In the genomic region with DNA sequence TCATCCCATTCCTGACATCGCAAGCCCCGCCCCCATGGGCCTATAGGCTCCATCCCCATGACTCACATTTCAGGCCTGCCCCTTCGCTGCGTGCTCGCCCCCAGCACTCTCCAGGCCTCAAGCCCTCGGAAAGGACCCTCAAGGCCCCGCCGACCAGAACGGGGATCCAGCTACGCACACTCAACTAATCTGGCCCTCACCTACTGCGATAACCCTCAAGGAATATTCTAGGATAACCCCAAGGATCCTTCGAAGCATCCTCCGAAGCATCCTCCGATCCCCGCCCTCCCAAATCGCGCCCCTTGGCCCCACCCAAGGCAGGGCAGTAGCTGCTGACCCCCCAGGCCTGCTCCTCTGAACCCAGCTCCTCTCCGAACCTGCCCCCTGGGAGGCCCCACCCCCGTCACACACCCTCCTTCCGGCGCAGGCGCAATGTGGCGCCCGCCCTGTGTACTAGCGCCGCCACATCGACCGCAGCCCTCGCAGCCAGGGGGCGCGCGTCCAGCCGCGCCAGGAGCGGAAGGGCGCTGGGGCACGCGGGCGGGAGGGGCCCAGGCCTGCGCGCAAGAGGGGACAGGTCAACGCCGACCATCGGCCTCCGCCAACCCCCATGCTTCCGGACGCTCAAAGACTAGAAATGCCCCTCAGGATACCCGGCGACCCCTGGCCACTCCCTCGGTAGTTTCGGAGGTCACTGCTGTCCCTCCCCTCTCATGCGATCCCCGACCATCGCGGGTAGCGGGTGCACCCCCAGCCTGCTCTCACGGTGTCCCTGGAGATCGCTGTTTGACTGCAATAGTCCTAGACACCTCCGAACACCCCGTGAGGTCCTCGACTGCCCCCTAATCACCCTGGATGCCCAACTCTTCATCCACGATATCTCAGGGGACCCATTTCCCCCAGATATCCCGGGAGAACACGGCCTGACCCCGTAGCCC, we compare ENCODE assay signal across 6 cellular contexts.
DNase-seq lines count a peak whose midpoint lies in the region; ATAC-seq and TF ChIP-seq lines count a peak whose summit lies in the region.

No MANE protein-coding gene starts in this region.

- no peaks in the 10 kb centered on the region for H3K27me3 ChIP-seq in GM06990 (replicated peaks; ENCODE audit: control insufficient read depth, insufficient read depth, low read length)

- H3K36me3 ChIP-seq in GM06990 (ENCODE audit: control insufficient read depth, insufficient read depth, low read length), result no peaks in the 10 kb centered on the region

- peak; percentile 58 for TF ChIP-seq CTCF in GM06990 (IDR thresholded peaks at IDR 0.05; ENCODE audit: insufficient read depth, low read length, poor library complexity, severe bottlenecking)

- peak; percentile 85 for DNase-seq in GM06990 (ENCODE audit: extremely low read depth, insufficient read length)
- peak; percentile 16 for DNase-seq in NK-92 (lab: John Stamatoyannopoulos, UW; ENCODE audit: unreplicated experiment)
- DNase-seq in activated naive CD4-positive, alpha-beta T cell treated with anti-CD3 and anti-CD28 coated beads, Interleukin-2, amount 50 U/mL, for 16 hours, result peak; percentile 86
- DNase-seq in iPS-NIHi7 (ENCODE audit: extremely low spot score), result peak; percentile 73
- peak; percentile 74 to 78 for DNase-seq in stimulated activated CD8-positive, alpha-beta memory T cell treated with anti-CD3 and anti-CD28 coated beads, Interleukin-15, amount 100 ng/mL, for 48 hours (ENCODE audit: low read depth in 2 of 2)

- H3K4me3 ChIP-seq in GM06990 (replicated peaks; ENCODE audit: low read depth, low read length), result peak overlapping the region; percentile 69

- ATAC-seq in HG03097 (IDR thresholded peaks at IDR 0.05; ENCODE audit: low FRiP score, unreplicated experiment), result peak; percentile 75

Comparison
In these comparisons a context has a peak if more than half of its experiments do, and no peak if none do; other contexts are left out.
1. Peak in every context shown above with its lines: DNase-seq, ATAC-seq and H3K4me3 ChIP-seq.
2. DNase-seq: peak in every context shown above with its lines; median percentile 86 in activated naive CD4-positive, alpha-beta T cell treated with anti-CD3 and anti-CD28 coated beads, Interleukin-2, amount 50 U/mL, for 16 hours; 85 in GM06990; 76 in stimulated activated CD8-positive, alpha-beta memory T cell treated with anti-CD3 and anti-CD28 coated beads, Interleukin-15, amount 100 ng/mL, for 48 hours; 73 in iPS-NIHi7; 16 in NK-92.